ENCODE assay signal across 1 cellular context in the genomic region with DNA sequence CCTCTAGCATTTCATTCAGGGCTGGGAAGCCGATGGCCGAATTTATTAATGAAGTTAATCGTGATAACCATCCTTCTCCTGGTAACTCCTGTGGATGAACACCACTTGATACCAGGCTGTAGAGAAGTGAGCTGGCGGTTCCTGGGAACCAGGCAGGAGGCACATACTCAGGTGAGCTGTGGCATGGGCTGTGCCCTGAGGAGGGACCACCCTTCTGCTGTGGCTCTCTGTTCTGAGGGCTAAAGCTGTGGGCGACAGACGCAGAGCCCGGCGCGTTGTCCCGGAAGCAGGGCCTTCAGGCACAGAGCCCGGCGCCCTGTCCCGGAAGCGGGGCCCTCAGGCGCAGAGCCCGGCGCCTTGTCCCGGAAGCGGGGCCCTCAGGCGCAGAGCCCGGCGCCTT.
TF ChIP-seq lines count a peak whose summit lies in the region.

No MANE protein-coding gene starts in this region.

TF ChIP-seq in GM23338, 12 proteins besides CTCF, POLR2A, EP300 and RAD21 (continued from another document):
- TF ChIP-seq, protein P1, sequence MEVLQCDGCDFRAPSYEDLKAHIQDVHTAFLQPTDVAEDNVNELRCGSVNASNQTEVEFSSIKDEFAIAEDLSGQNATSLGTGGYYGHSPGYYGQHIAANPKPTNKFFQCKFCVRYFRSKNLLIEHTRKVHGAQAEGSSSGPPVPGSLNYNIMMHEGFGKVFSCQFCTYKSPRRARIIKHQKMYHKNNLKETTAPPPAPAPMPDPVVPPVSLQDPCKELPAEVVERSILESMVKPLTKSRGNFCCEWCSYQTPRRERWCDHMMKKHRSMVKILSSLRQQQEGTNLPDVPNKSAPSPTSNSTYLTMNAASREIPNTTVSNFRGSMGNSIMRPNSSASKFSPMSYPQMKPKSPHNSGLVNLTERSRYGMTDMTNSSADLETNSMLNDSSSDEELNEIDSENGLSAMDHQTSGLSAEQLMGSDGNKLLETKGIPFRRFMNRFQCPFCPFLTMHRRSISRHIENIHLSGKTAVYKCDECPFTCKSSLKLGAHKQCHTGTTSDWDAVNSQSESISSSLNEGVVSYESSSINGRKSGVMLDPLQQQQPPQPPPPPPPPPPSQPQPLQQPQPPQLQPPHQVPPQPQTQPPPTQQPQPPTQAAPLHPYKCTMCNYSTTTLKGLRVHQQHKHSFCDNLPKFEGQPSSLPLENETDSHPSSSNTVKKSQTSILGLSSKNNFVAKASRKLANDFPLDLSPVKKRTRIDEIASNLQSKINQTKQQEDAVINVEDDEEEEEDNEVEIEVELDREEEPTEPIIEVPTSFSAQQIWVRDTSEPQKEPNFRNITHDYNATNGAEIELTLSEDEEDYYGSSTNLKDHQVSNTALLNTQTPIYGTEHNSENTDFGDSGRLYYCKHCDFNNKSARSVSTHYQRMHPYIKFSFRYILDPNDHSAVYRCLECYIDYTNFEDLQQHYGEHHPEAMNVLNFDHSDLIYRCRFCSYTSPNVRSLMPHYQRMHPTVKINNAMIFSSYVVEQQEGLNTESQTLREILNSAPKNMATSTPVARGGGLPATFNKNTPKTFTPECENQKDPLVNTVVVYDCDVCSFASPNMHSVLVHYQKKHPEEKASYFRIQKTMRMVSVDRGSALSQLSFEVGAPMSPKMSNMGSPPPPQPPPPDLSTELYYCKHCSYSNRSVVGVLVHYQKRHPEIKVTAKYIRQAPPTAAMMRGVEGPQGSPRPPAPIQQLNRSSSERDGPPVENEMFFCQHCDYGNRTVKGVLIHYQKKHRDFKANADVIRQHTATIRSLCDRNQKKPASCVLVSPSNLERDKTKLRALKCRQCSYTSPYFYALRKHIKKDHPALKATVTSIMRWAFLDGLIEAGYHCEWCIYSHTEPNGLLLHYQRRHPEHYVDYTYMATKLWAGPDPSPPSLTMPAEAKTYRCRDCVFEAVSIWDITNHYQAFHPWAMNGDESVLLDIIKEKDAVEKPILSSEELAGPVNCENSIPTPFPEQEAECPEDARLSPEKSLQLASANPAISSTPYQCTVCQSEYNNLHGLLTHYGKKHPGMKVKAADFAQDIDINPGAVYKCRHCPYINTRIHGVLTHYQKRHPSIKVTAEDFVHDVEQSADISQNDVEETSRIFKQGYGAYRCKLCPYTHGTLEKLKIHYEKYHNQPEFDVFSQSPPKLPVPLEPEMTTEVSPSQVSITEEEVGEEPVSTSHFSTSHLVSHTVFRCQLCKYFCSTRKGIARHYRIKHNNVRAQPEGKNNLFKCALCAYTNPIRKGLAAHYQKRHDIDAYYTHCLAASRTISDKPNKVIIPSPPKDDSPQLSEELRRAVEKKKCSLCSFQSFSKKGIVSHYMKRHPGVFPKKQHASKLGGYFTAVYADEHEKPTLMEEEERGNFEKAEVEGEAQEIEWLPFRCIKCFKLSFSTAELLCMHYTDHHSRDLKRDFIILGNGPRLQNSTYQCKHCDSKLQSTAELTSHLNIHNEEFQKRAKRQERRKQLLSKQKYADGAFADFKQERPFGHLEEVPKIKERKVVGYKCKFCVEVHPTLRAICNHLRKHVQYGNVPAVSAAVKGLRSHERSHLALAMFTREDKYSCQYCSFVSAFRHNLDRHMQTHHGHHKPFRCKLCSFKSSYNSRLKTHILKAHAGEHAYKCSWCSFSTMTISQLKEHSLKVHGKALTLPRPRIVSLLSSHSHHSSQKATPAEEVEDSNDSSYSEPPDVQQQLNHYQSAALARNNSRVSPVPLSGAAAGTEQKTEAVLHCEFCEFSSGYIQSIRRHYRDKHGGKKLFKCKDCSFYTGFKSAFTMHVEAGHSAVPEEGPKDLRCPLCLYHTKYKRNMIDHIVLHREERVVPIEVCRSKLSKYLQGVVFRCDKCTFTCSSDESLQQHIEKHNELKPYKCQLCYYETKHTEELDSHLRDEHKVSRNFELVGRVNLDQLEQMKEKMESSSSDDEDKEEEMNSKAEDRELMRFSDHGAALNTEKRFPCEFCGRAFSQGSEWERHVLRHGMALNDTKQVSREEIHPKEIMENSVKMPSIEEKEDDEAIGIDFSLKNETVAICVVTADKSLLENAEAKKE (CRISPR knock-in tag; IDR thresholded peaks at IDR 0.05): no peak
TF ChIP-seq in GM23338: peak in this region for 0.
